ENCODE assay signal across 21 cellular contexts in genomic region chr2:10389191-10389590, GRCh38. TPM values are rescaled to one million over a fixed set of nuclear protein-coding genes. Genes with fewer than 3 reads are reported as not detected.
DNase-seq lines count a peak whose midpoint lies in the region; ATAC-seq and TF ChIP-seq lines count a peak whose summit lies in the region.
"Had no signal": no experiment of that assay in that cellular context is flagged by ENCODE, and none has a peak within 500 bp of the region (broad histone marks: within the 10 kb centered on the region; RNA-seq: fewer than 3 reads in every experiment).

No MANE protein-coding gene starts in this region.

- no peak for DNase-seq in activated naive CD4-positive, alpha-beta T cell treated with anti-CD3 and anti-CD28 coated beads, Interleukin-2, amount 50 U/mL, for 16 hours
- DNase-seq in Panc1 (ENCODE audit: low read depth, low spot score) = no peak
- DNase-seq in lower lobe of right lung = no peak
- DNase-seq in upper lobe of left lung = no peak
- DNase-seq in NCI-H1105 treated with DMSO at 0.1 percent for 48 hours (lab: John Stamatoyannopoulos, UW) = no peak
- no peak for DNase-seq in NCI-H1417 (lab: John Stamatoyannopoulos, UW)
- no peak for DNase-seq in AML-193 (lab: John Stamatoyannopoulos, UW)
- DNase-seq: 8988T; activated CD4-positive, alpha-beta T cell treated with anti-CD3 and anti-CD28 coated beads, Interleukin-2, amount 50 U/mL, for 4 hours; H7; head of caudate nucleus; left cardiac atrium; natural killer cell; NCI-H1092 treated with DMSO at 0.1 percent for 48 hours; NCI-H2029; retina; stimulated activated CD4-positive, alpha-beta T cell treated with anti-CD3 and anti-CD28 coated beads, Interleukin-2, amount 100 ng/mL, for 48 hours; stimulated activated naive CD4-positive, alpha-beta T cell had no signal

- H3K36me3 ChIP-seq in Panc1 (ENCODE audit: control insufficient read depth, insufficient read depth, low read length) (no peaks in the 10 kb centered on the region), lower lobe of right lung (no peaks in the 10 kb centered on the region), upper lobe of left lung (peaks cover 0 to 6% (median 0%) of the 10 kb centered on the region in 4 donors)

- WGBS in upper lobe of left lung, 2 donors = 73 to 87% methylated on average over 2 to 4 of the region's 4 CpGs

- in situ Hi-C loops in Panc1 (cut with HindIII; ENCODE audit: low pct_unique_long_range_greater_than_20kb, low sequenced_read_pairs) = no loop called here

- peaks cover 4% of the 10 kb centered on the region for H3K36me3 Mint-ChIP-seq in activated naive CD4-positive, alpha-beta T cell treated with anti-CD3 and anti-CD28 coated beads, Interleukin-2, amount 50 U/mL, for 24 hours
- H3K36me3 Mint-ChIP-seq: natural killer cell had no signal

- peak overlapping the region; percentile 79 for H3K27ac Mint-ChIP-seq in activated naive CD4-positive, alpha-beta T cell treated with anti-CD3 and anti-CD28 coated beads, Interleukin-2, amount 50 U/mL, for 24 hours

- H3K4me1 ChIP-seq in Panc1 (ENCODE audit: control insufficient read depth, insufficient read depth, low read length) (peaks cover 93% of the 10 kb centered on the region), lower lobe of right lung (peaks cover 96% of the 10 kb centered on the region), upper lobe of left lung (peaks cover 73 to 97% (median 81%) of the 10 kb centered on the region in 4 donors)

- H3K4me3 ChIP-seq in Panc1 (ENCODE audit: low read depth in 2 of 2, low read length in 2 of 2) (no peak overlapping the region), lower lobe of right lung (no peak overlapping the region), upper lobe of left lung (no peak overlapping the region)
- H3K4me3 ChIP-seq: GM12878 had no signal

- no peak for TF ChIP-seq POLR2A in upper lobe of left lung (IDR thresholded peaks at IDR 0.05)

- TF ChIP-seq EP300 in upper lobe of left lung (IDR thresholded peaks at IDR 0.05) = no peak

- H3K27me3 ChIP-seq in Panc1 (ENCODE audit: control insufficient read depth, insufficient read depth, low read length) (no peaks in the 10 kb centered on the region), lower lobe of right lung (ENCODE audit: low read depth) (no peaks in the 10 kb centered on the region), upper lobe of left lung (no peaks in the 10 kb centered on the region)

- CTCF ChIA-PET in Panc1 (lab: Charles Lee) = no interaction called here

- peaks cover 73% of the 10 kb centered on the region for H3K4me1 Mint-ChIP-seq in activated naive CD4-positive, alpha-beta T cell treated with anti-CD3 and anti-CD28 coated beads, Interleukin-2, amount 50 U/mL, for 24 hours

- no TSS peak for BruUV-seq in Panc1 (replicated peaks; lab: Mats Ljungman, UMichigan)

- intact Hi-C loops in Panc1 (cut with micrococcal nuclease; ENCODE audit: unreplicated experiment) = no loop called here
- intact Hi-C loops in lower lobe of right lung (cut with DNase I) = no loop called here

- no peak overlapping the region for H3K4me3 Mint-ChIP-seq in activated naive CD4-positive, alpha-beta T cell treated with anti-CD3 and anti-CD28 coated beads, Interleukin-2, amount 50 U/mL, for 24 hours
- H3K4me3 Mint-ChIP-seq: natural killer cell had no signal

- no peaks in the 10 kb centered on the region for H3K9me3 ChIP-seq in Panc1 (ENCODE audit: control insufficient read depth, insufficient read depth, low read depth, low read length)
- H3K9me3 ChIP-seq in lower lobe of right lung = no peaks in the 10 kb centered on the region
- H3K9me3 ChIP-seq in upper lobe of left lung = no peaks in the 10 kb centered on the region

- H3K27ac ChIP-seq in Panc1 (ENCODE audit: low read length) = peak overlapping the region; percentile 95
- H3K27ac ChIP-seq in lower lobe of right lung = peak overlapping the region; percentile 25
- H3K27ac ChIP-seq in upper lobe of left lung = peak overlapping the region; percentile 55 to 80 (median 70)

- TF ChIP-seq CTCF in Panc1 (IDR thresholded peaks at IDR 0.05) (no peak), lower lobe of right lung (IDR thresholded peaks at IDR 0.05) (no peak), upper lobe of left lung (IDR thresholded peaks at IDR 0.05) (no peak)

- no peaks in the 10 kb centered on the region for H3K9me3 Mint-ChIP-seq in activated naive CD4-positive, alpha-beta T cell treated with anti-CD3 and anti-CD28 coated beads, Interleukin-2, amount 50 U/mL, for 24 hours
- H3K9me3 Mint-ChIP-seq: natural killer cell had no signal

- ATAC-seq in Panc1 (no peak), lower lobe of right lung (no peak), upper lobe of left lung (ENCODE audit: low FRiP score in 2 of 2) (no peak)
- ATAC-seq: GM12878, HepG2, left cardiac atrium, natural killer cell had no signal

- no peaks in the 10 kb centered on the region for H3K27me3 Mint-ChIP-seq in activated naive CD4-positive, alpha-beta T cell treated with anti-CD3 and anti-CD28 coated beads, Interleukin-2, amount 50 U/mL, for 24 hours

- POLR2A ChIA-PET in Panc1 (lab: Charles Lee) = no interaction called here

RNA-seq across cellular contexts. Expression of gene ODC1, which starts 58.9 kb away (rescaled TPM):
- 159 TPM for total RNA-seq in Panc1 (2021; ENCODE audit: unreplicated experiment)
- polyA plus RNA-seq in Panc1 (2012; ENCODE audit: insufficient read length) = 135 TPM
- 30.1 TPM for total RNA-seq in lower lobe of right lung
- 100 to 1,000 TPM in 1 of 6 donors, 10 to 100 TPM in 4, 1 to 10 TPM in 1; 3.1 to 223 (median 46.0) TPM for total RNA-seq in upper lobe of left lung

Comparison
In these comparisons a context has a peak if more than half of its experiments do, and no peak if none do; other contexts are left out.
1. H3K27ac ChIP-seq: peak in every context shown above with its lines; median percentile 95 in Panc1; 70 in upper lobe of left lung; 25 in lower lobe of right lung.